17 cellular contexts compared by ENCODE assay signal in the genomic region with DNA sequence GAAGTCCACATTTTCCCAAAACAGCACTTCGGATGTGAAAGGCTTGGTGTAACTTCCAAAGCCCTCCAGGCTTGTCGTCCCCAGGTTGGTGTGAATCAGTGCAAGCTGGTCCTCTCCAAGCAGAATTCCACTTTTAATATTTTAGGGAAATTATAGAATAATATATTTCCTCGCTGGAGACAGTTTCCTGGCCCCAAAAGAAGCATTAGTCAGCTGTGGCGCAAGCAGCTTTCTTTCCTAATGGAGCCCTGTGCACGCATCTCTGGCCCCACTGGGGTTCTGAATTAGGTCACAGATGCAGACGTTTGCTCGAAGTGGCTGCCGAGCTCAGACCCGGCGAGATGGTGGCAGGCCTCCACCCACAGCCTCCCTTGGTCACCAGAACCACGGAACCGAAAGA. TPM values are rescaled to one million over a fixed set of nuclear protein-coding genes. Genes with fewer than 3 reads are reported as not detected.
DNase-seq lines count a peak whose midpoint lies in the region; ATAC-seq, FAIRE-seq and TF ChIP-seq lines count a peak whose summit lies in the region.
"Had no signal": no experiment of that assay in that cellular context is flagged by ENCODE, and none has a peak within 500 bp of the region (broad histone marks: within the 10 kb centered on the region; RNA-seq: fewer than 3 reads in every experiment).

No MANE protein-coding gene starts in this region.

- no peak overlapping the region for H4K5ac ChIP-seq in IMR-90 (ENCODE audit: low read depth, low read length)

- no peak overlapping the region for H3K9ac ChIP-seq in IMR-90 (ENCODE audit: low read depth, low read length)
- H3K9ac ChIP-seq in endodermal cell (ENCODE audit: extremely low read depth, low read length, poor library complexity, severe bottlenecking), result no peak overlapping the region

- ATAC-seq in IMR-90 (ENCODE audit: low read depth), result peak; percentile 68
- peak in 3 of 4 donors; percentile 55 to 71 (median 70) for ATAC-seq in pancreas
- ATAC-seq in naive thymus-derived CD8-positive, alpha-beta T cell, result no peak
- no peak for ATAC-seq in GM18907 (IDR thresholded peaks at IDR 0.05; ENCODE audit: unreplicated experiment)
- ATAC-seq: PC-3, WTC11 had no signal

- no peak overlapping the region; the same call in 1 of the 2 replicates for H3K4me2 ChIP-seq in IMR-90 (ENCODE audit: low read depth, low read length)

- no peak for FAIRE-seq in pancreas (lab: Jason Lieb, UNC)

- H3K4me1 ChIP-seq in IMR-90 (ENCODE audit: control insufficient read depth, insufficient read depth, low read length) (no peaks in the 10 kb centered on the region), pancreas (no peaks in the 10 kb centered on the region), endodermal cell (ENCODE audit: control insufficient read depth, insufficient read depth, low read length) (peaks cover 10% of the 10 kb centered on the region)
- H3K4me1 ChIP-seq: prostate gland, uterus had no signal

- H3K9me3 ChIP-seq in IMR-90 (ENCODE audit: control insufficient read depth, insufficient read depth, low read length) (no peaks in the 10 kb centered on the region), pancreas (no peaks in the 10 kb centered on the region), endodermal cell (ENCODE audit: control insufficient read depth, low read length) (no peaks in the 10 kb centered on the region)
- H3K9me3 ChIP-seq: BE2C, prostate gland, uterus had no signal

- H2BK5ac ChIP-seq in IMR-90 (ENCODE audit: low read depth, low read length, poor library complexity, severe bottlenecking), result no peak overlapping the region

- H3K4me3 Mint-ChIP-seq in chondrocyte (ENCODE audit: unreplicated experiment) (peak overlapping the region; percentile 38), endodermal cell (no peak overlapping the region)
- H3K4me3 Mint-ChIP-seq in naive thymus-derived CD8-positive, alpha-beta T cell, result peak overlapping the region in 1 of 10 donors; percentile 12
- H3K4me3 Mint-ChIP-seq: WTC11 had no signal

- no peaks in the 10 kb centered on the region for H3K36me3 Mint-ChIP-seq in chondrocyte (ENCODE audit: low read depth)
- no peaks in the 10 kb centered on the region for H3K36me3 Mint-ChIP-seq in naive thymus-derived CD8-positive, alpha-beta T cell
- H3K36me3 Mint-ChIP-seq in endodermal cell (ENCODE audit: low read depth), result no peaks in the 10 kb centered on the region
- H3K36me3 Mint-ChIP-seq: WTC11 had no signal

- intact Hi-C loops in IMR-90 (cut with micrococcal nuclease) (no loop called here), pancreas (cut with DNase I) (no loop called here)

- in situ Hi-C loops in IMR-90 (cut with MboI; ENCODE audit: low sequenced_read_pairs), result no loop called here

- no peaks in the 10 kb centered on the region for H3K79me1 ChIP-seq in IMR-90 (ENCODE audit: low read depth in 1 of 2, low read length in 2 of 2)

- H2AFZ ChIP-seq in IMR-90 (replicated peaks; ENCODE audit: low read length, poor library complexity), result peak overlapping the region; percentile 57

- H2AK5ac ChIP-seq in IMR-90 (ENCODE audit: low read depth, low read length), result no peak overlapping the region

- no peak overlapping the region for H4K91ac ChIP-seq in IMR-90 (ENCODE audit: insufficient read depth, low read depth, low read length)

- no peak overlapping the region for H2AK9ac ChIP-seq in IMR-90 (replicated peaks; ENCODE audit: low read depth, low read length, poor library complexity)

- 13% methylated on average over 2 of the region's 12 CpGs; no CpG with 5 or more reads in 1 of the 2 experiments for WGBS in IMR-90 (ENCODE audit: extremely low coverage in 2 of 2, insufficient read length in 1 of 2), 2 experiments
- 36 to 53% methylated on average over 12 of the region's 12 CpGs for WGBS in pancreas, 2 donors
- 91 to 93% methylated on average over 9 to 12 of the region's 12 CpGs for WGBS in endodermal cell (ENCODE audit: insufficient coverage in 1 of 2, insufficient read length in 1 of 2), 2 experiments

- H3K36me3 ChIP-seq in IMR-90 (ENCODE audit: control insufficient read depth, insufficient read depth, low read length), result no peaks in the 10 kb centered on the region
- H3K36me3 ChIP-seq in pancreas, result no peaks in the 10 kb centered on the region
- no peaks in the 10 kb centered on the region for H3K36me3 ChIP-seq in endodermal cell (ENCODE audit: control insufficient read depth, insufficient read depth, low read length)
- H3K36me3 ChIP-seq: BE2C, prostate gland, uterus had no signal

- CTCF ChIA-PET in IMR-90 (lab: Yijun Ruan, JAX), result no interaction called here

- peak overlapping the region; percentile 71 for H3K27ac Mint-ChIP-seq in chondrocyte (ENCODE audit: unreplicated experiment)
- no peak overlapping the region for H3K27ac Mint-ChIP-seq in naive thymus-derived CD8-positive, alpha-beta T cell
- H3K27ac Mint-ChIP-seq in endodermal cell, result no peak overlapping the region
- H3K27ac Mint-ChIP-seq: WTC11 had no signal

- no peak overlapping the region for H2BK120ac ChIP-seq in IMR-90 (ENCODE audit: low read depth, low read length)

- H3K4me1 Mint-ChIP-seq in chondrocyte (ENCODE audit: low read depth) (peaks cover 4% of the 10 kb centered on the region), endodermal cell (peaks cover 12% of the 10 kb centered on the region)
- H3K4me1 Mint-ChIP-seq in naive thymus-derived CD8-positive, alpha-beta T cell, result no peaks in the 10 kb centered on the region

- TF ChIP-seq RAD21 in IMR-90 (IDR thresholded peaks at IDR 0.05; ENCODE audit: low read length), result no peak

- no peak overlapping the region for H3K56ac ChIP-seq in IMR-90 (ENCODE audit: extremely low read depth, insufficient read depth, low read length)

- TF ChIP-seq CTCF in IMR-90 (conservative IDR thresholded peaks at IDR 0.05; ENCODE audit: low read depth, low read length) (no peak), chondrocyte (IDR thresholded peaks at IDR 0.05) (no peak), pancreas (IDR thresholded peaks at IDR 0.05) (no peak), endodermal cell (conservative IDR thresholded peaks at IDR 0.05) (no peak)

- POLR2A ChIA-PET in IMR-90 (lab: Charles Lee; ENCODE audit: unreplicated experiment), result no interaction called here
- POLR2A ChIA-PET in naive thymus-derived CD8-positive, alpha-beta T cell (lab: Charles Lee), result no interaction called here

- no peak overlapping the region for H3K4ac ChIP-seq in IMR-90 (ENCODE audit: low read depth, low read length)

- H3K27me3 Mint-ChIP-seq in chondrocyte (ENCODE audit: low read depth) (peaks cover 13% of the 10 kb centered on the region), endodermal cell (ENCODE audit: insufficient read depth) (peaks cover 22% of the 10 kb centered on the region)
- H3K27me3 Mint-ChIP-seq in naive thymus-derived CD8-positive, alpha-beta T cell, result peaks cover 1 to 26% (median 7%) of the 10 kb centered on the region in 5 donors

- no peak overlapping the region for H3K14ac ChIP-seq in IMR-90 (replicated peaks; ENCODE audit: low read depth, low read length)

- H4K20me1 ChIP-seq in IMR-90 (ENCODE audit: insufficient read depth, low read length), result no peaks in the 10 kb centered on the region

- H2BK15ac ChIP-seq in IMR-90 (ENCODE audit: low read depth, low read length), result no peak overlapping the region

- TF ChIP-seq POLR2A in IMR-90 (IDR thresholded peaks at IDR 0.05; ENCODE audit: low read depth, low read length), result no peak

- dilution Hi-C loops in IMR-90 (cut with HindIII; ENCODE audit: low sequenced_read_pairs, unreplicated experiment), result no loop called here

- DNase-seq in AG20443 (ENCODE audit: low spot score) (peak; percentile 94), IMR-90 (peak; percentile 69), chondrocyte (ENCODE audit: low spot score) (no peak), pancreas (peak in 1 of 6 donors; percentile 29), ecto neural progenitor cell (ENCODE audit: low spot score) (no peak), endodermal cell (no peak)
- DNase-seq in naive thymus-derived CD8-positive, alpha-beta T cell, result no peak
- DNase-seq: BE2C, NCI-H187 treated with DMSO at 0.1 percent for 48 hours, NCI-H524 treated with DMSO at 0.1 percent for 48 hours, PC-3 had no signal

- no peak overlapping the region for H3K4me3 ChIP-seq in IMR-90 (ENCODE audit: insufficient read depth, low read depth, low read length)
- H3K4me3 ChIP-seq in pancreas, result no peak overlapping the region
- no peak overlapping the region for H3K4me3 ChIP-seq in endodermal cell (ENCODE audit: low read length)
- H3K4me3 ChIP-seq: coronary artery, prostate gland, uterus had no signal

- H3K18ac ChIP-seq in IMR-90 (ENCODE audit: low read depth, low read length), result no peak overlapping the region

- no peaks in the 10 kb centered on the region for H3K9me1 ChIP-seq in IMR-90 (ENCODE audit: insufficient read depth, low read length)

- H3K27me3 ChIP-seq in IMR-90 (ENCODE audit: control insufficient read depth, insufficient read depth, low read length) (peaks cover 17% of the 10 kb centered on the region), pancreas (no peaks in the 10 kb centered on the region), endodermal cell (ENCODE audit: control insufficient read depth, insufficient read depth, low read length, poor library complexity, severe bottlenecking) (no peaks in the 10 kb centered on the region)
- H3K27me3 ChIP-seq: uterus had no signal

- H3K23ac ChIP-seq in IMR-90 (ENCODE audit: low read depth, low read length), result no peak overlapping the region

- no peak overlapping the region for H3K27ac ChIP-seq in IMR-90 (ENCODE audit: insufficient read depth, low read length)
- H3K27ac ChIP-seq in pancreas, result no peak overlapping the region
- H3K27ac ChIP-seq in endodermal cell (ENCODE audit: low read depth, low read length), result no peak overlapping the region
- H3K27ac ChIP-seq: coronary artery, prostate gland, uterus had no signal

- H2BK20ac ChIP-seq in IMR-90 (ENCODE audit: low read depth, low read length), result no peak overlapping the region

- H4K8ac ChIP-seq in IMR-90 (ENCODE audit: low read depth in 2 of 2, low read length in 2 of 2), result no peak overlapping the region

- no peaks in the 10 kb centered on the region for H3K9me3 Mint-ChIP-seq in chondrocyte (ENCODE audit: low read depth)
- no peaks in the 10 kb centered on the region for H3K9me3 Mint-ChIP-seq in naive thymus-derived CD8-positive, alpha-beta T cell
- no peaks in the 10 kb centered on the region for H3K9me3 Mint-ChIP-seq in endodermal cell
- H3K9me3 Mint-ChIP-seq: WTC11 had no signal

- BruUV-seq in IMR-90 (replicated peaks; lab: Mats Ljungman, UMichigan), result no TSS peak

TF ChIP-seq in IMR-90, 13 proteins besides CTCF, POLR2A, EP300 and RAD21 (continues in another document):
- TF ChIP-seq CEBPB (IDR thresholded peaks at IDR 0.05; ENCODE audit: low read depth, low read length) (peak; percentile 82), MAFK (IDR thresholded peaks at IDR 0.05; ENCODE audit: low read depth, low read length) (no peak)

RNA-seq across cellular contexts. Expression of a gene that starts 33.3 kb away (rescaled TPM):
- total RNA-seq in IMR-90 (2012; rRNA removed), result not detected in 2 replicates
- not detected in 2 replicates for polyA plus RNA-seq in IMR-90 (2012; rRNA removed)
- not detected in 2 replicates for polyA plus RNA-seq in IMR-90 (2012; cell fraction: cytosol; rRNA removed)
- not detected in 2 replicates for polyA plus RNA-seq in IMR-90 (2012; cell fraction: nucleus; rRNA removed; ENCODE audit: low replicate concordance)
- total RNA-seq in chondrocyte, result not detected in 3 replicates
- 10 to 100 TPM; 15.6 to 33.8 (median 21.9) TPM for total RNA-seq in pancreas
- polyA plus RNA-seq in pancreas, result 10 to 100 TPM; 21.0 to 47.3 TPM
- total RNA-seq in naive thymus-derived CD8-positive, alpha-beta T cell, result not detected
- polyA plus RNA-seq in naive thymus-derived CD8-positive, alpha-beta T cell, result not detected
- total RNA-seq in endodermal cell, result 10 to 100 TPM; 14.5 to 18.7 TPM
- polyA plus RNA-seq in endodermal cell (2013, experiment 1 of 2), result 1.7 TPM
- polyA plus RNA-seq in endodermal cell (2013, experiment 2 of 2), result 2.1 TPM
- total RNA-seq: activated CD8-positive, alpha-beta memory T cell treated with anti-CD3 and anti-CD28 coated beads for 36 hours had no signal

Comparison
In these comparisons a context has a peak if more than half of its experiments do, and no peak if none do; other contexts are left out.
1. DNase-seq: peak in AG20443 (single experiment) and IMR-90 (single experiment); none in chondrocyte (single experiment), ecto neural progenitor cell (single experiment), naive thymus-derived CD8-positive, alpha-beta T cell (0 of 10) and endodermal cell (single experiment).
2. ATAC-seq: peak in IMR-90 (single experiment) and pancreas (3 of 4); none in naive thymus-derived CD8-positive, alpha-beta T cell (0 of 2) and GM18907 (single experiment).
3. RNA of a gene that starts 33.3 kb away (total RNA-seq): 15.6 to 33.8 TPM in pancreas and 14.5 to 18.7 TPM in endodermal cell; not detected in IMR-90, not detected in chondrocyte and not detected in naive thymus-derived CD8-positive, alpha-beta T cell; every median in the first group is over 10 times any median in the second.